In genomic region chr18:74146756-74147155, GRCh38 we compare ENCODE assay signal across 9 cellular contexts. TPM values are rescaled to one million over a fixed set of nuclear protein-coding genes. Genes with fewer than 3 reads are reported as not detected.
A peak's percentile ranks its signal among the peaks of the same experiment; 100 is the strongest.
DNase-seq lines count a peak whose midpoint lies in the region; ATAC-seq, FAIRE-seq and TF ChIP-seq lines count a peak whose summit lies in the region.
"Had no signal": no experiment of that assay in that cellular context is flagged by ENCODE, and none has a peak within 500 bp of the region (broad histone marks: within the 10 kb centered on the region; RNA-seq: fewer than 3 reads in every experiment).

No MANE protein-coding gene starts in this region.

- H3K9me2 ChIP-seq in MM.1S (replicated peaks; ENCODE audit: insufficient read depth, low read length), result no peaks in the 10 kb centered on the region

- peak; percentile 99 for FAIRE-seq in D721Med (lab: Jason Lieb, UNC)
- FAIRE-seq: urothelium cell line had no signal

- no peak for DNase-seq in D721Med (ENCODE audit: insufficient read length, low spot score)
- DNase-seq in MM.1S, result no peak
- no peak for DNase-seq in dorsolateral prefrontal cortex
- no peak for DNase-seq in osteoblast (ENCODE audit: insufficient read length, low spot score, missing footprints)
- DNase-seq in SIG-M5 (lab: John Stamatoyannopoulos, UW), result no peak
- DNase-seq in mucosa of gallbladder (ENCODE audit: low spot score), result no peak
- no peak for DNase-seq in uterus

- no peak for ATAC-seq in GM18870 (IDR thresholded peaks at IDR 0.05; ENCODE audit: unreplicated experiment)

- H3K9ac ChIP-seq in MM.1S (ENCODE audit: low read length), result no peak overlapping the region; the same call in 1 of the 2 replicates

- H2AFZ ChIP-seq in MM.1S (ENCODE audit: low read length) (peak overlapping the region; percentile 88), osteoblast (ENCODE audit: low read length) (peak overlapping the region; percentile 99)

- H3K4me2 ChIP-seq in MM.1S (ENCODE audit: low read depth, low read length), result peak overlapping the region; percentile 86
- peak overlapping the region; percentile 100 for H3K4me2 ChIP-seq in osteoblast (ENCODE audit: insufficient read depth, low read length)

- H3K36me3 ChIP-seq in MM.1S (replicated peaks; ENCODE audit: insufficient read depth, low read length) (no peaks in the 10 kb centered on the region), osteoblast (ENCODE audit: insufficient read depth, low read length) (no peaks in the 10 kb centered on the region), uterus (no peaks in the 10 kb centered on the region)

- H3K79me2 ChIP-seq in MM.1S (ENCODE audit: low read length) (peaks cover 34% of the 10 kb centered on the region), osteoblast (ENCODE audit: insufficient read depth, low read length) (peaks cover 34% of the 10 kb centered on the region)

- H4K20me1 ChIP-seq in MM.1S (ENCODE audit: insufficient read depth, low read length), result no peaks in the 10 kb centered on the region
- H4K20me1 ChIP-seq in osteoblast (ENCODE audit: insufficient read depth, low read length), result no peaks in the 10 kb centered on the region

- TF ChIP-seq CTCF in D721Med (IDR thresholded peaks at IDR 0.05; ENCODE audit: insufficient read depth, missing control alignments) (no peak), MM.1S (IDR thresholded peaks at IDR 0.05; ENCODE audit: low read length) (no peak), dorsolateral prefrontal cortex (IDR thresholded peaks at IDR 0.05 in 54 of 56, conservative IDR thresholded peaks at IDR 0.05 in 2 of 56; ENCODE audit: low read depth in 1 of 56, partially characterized antibody in 56 of 56) (no peak), osteoblast (IDR thresholded peaks at IDR 0.05; ENCODE audit: extremely low read depth, low read depth, low read length) (no peak), uterus (IDR thresholded peaks at IDR 0.05) (no peak)

- TF ChIP-seq POLR2A in uterus (IDR thresholded peaks at IDR 0.05), result no peak

- H3K27ac ChIP-seq in MM.1S (ENCODE audit: low read length) (no peak overlapping the region), dorsolateral prefrontal cortex (peak overlapping the region in 55 of 59 donors; percentile 38 to 100 (median 99)), osteoblast (ENCODE audit: low read depth, low read length) (no peak overlapping the region), uterus (no peak overlapping the region)

- H3K27me3 ChIP-seq in MM.1S (replicated peaks; ENCODE audit: insufficient read depth, low read length) (no peaks in the 10 kb centered on the region), dorsolateral prefrontal cortex (no peaks in the 10 kb centered on the region), osteoblast (ENCODE audit: insufficient read depth, low read length) (no peaks in the 10 kb centered on the region), uterus (no peaks in the 10 kb centered on the region)

- intact Hi-C loops in dorsolateral prefrontal cortex (cut with DNase I) (loop anchor here in 1 of 2 donors (5.0 to 10.0 kb wide), 3 partner anchors 146 to 451 kb away; partner anchors contain the start of genes CNDP2, CYB5A and ZNF407), uterus (cut with DNase I; ENCODE audit: low total_unique reads) (no loop called here)

- H3K4me3 ChIP-seq in MM.1S (ENCODE audit: low read length) (peak overlapping the region; percentile 91), dorsolateral prefrontal cortex (peak overlapping the region in 57 of 59 donors; percentile 59 to 100 (median 88)), osteoblast (ENCODE audit: insufficient read depth, low read length) (peak overlapping the region; percentile 84), uterus (no peak overlapping the region)

- no peaks in the 10 kb centered on the region for H3K9me3 ChIP-seq in MM.1S (replicated peaks; ENCODE audit: insufficient read depth, low read length)
- no peaks in the 10 kb centered on the region for H3K9me3 ChIP-seq in osteoblast (ENCODE audit: low read depth, low read length)
- no peaks in the 10 kb centered on the region for H3K9me3 ChIP-seq in uterus

- peaks cover 9% of the 10 kb centered on the region; the same call in 1 of the 2 replicates for H3F3A ChIP-seq in MM.1S (ENCODE audit: insufficient read depth, low read length)

- H3K4me1 ChIP-seq in MM.1S (ENCODE audit: low read length), result peaks cover 22% of the 10 kb centered on the region
- peaks cover 19% of the 10 kb centered on the region for H3K4me1 ChIP-seq in osteoblast (ENCODE audit: insufficient read depth, low read length)
- peaks cover 0 to 6% of the 10 kb centered on the region in 2 donors for H3K4me1 ChIP-seq in uterus

RNA-seq across cellular contexts. Expression of gene FBXO15, which starts 0.9 kb away (rescaled TPM):
- total RNA-seq in dorsolateral prefrontal cortex, result 1 to 10 TPM; 2.4 to 9.5 (median 5.9) TPM
- 0.29 and 0.36 TPM in 2 replicates for total RNA-seq in osteoblast
- 1.8 TPM for total RNA-seq in mucosa of gallbladder
- 1 to 10 TPM in 1 of 4 donors, under 1 TPM in 1, not detected in 2; 0.76 to 3.0 TPM for total RNA-seq in uterus

RNA-seq across cellular contexts. Expression of gene TIMM21, which starts 1.6 kb away (rescaled TPM):
- total RNA-seq in dorsolateral prefrontal cortex, result 10 to 100 TPM; 24.5 to 64.1 (median 41.0) TPM
- total RNA-seq in osteoblast, result 11.8 and 15.6 TPM in 2 replicates
- total RNA-seq in mucosa of gallbladder, result 21.6 TPM
- 10 to 100 TPM; 15.0 to 44.0 (median 17.2) TPM for total RNA-seq in uterus

Comparison
In these comparisons a context has a peak if more than half of its experiments do, and no peak if none do; other contexts are left out.
1. H3K27ac ChIP-seq: peak in dorsolateral prefrontal cortex (55 of 59); none in MM.1S (single experiment), osteoblast (single experiment) and uterus (0 of 2).
2. H3K4me3 ChIP-seq: peak in MM.1S (single experiment), dorsolateral prefrontal cortex (57 of 59) and osteoblast (single experiment); none in uterus (0 of 2).